Comparison of ENCODE assay signal across 2 cellular contexts in the genomic region with DNA sequence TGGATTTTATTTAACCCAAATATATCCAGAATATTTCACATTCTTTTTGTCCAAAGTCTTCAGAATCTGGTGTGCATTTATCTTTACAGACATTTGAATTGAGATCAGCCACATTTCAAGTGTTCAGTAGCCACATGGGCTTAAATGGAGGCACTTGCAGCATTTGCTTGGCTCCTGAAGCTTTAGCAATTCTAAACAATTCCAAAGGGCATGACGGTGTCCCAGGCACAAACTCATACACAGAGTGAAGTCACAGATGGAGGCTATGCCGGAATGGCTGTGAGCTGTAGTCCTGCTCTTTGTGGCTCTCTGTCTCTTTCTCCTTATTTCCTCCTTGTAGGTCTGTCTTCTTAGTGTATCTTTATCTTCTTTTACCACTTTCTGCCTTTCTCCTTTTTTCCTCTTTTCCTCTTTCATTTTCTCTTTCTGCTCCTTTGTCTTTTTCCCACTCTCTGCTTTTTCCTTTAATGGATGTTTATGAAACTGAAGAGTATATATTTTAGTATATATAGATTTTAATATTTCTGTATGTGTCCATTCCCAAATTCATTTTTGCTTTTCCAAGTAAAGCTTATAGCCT.
TF ChIP-seq lines count a peak whose summit lies in the region.

No MANE protein-coding gene starts in this region.

TF ChIP-seq in HEK293, 187 proteins besides CTCF, POLR2A, EP300 and RAD21:
- TF ChIP-seq ZNF548 (tag by site-specific recombination; IDR thresholded peaks at IDR 0.05): no peak
- no peak for TF ChIP-seq ZNF571 (tag by site-specific recombination; IDR thresholded peaks at IDR 0.05)
- no peak for TF ChIP-seq ZBTB48 (tag by site-specific recombination; IDR thresholded peaks at IDR 0.05)
- TF ChIP-seq ZNF223 (tag by site-specific recombination; IDR thresholded peaks at IDR 0.05): no peak
- TF ChIP-seq PRDM1 (tag by site-specific recombination; IDR thresholded peaks at IDR 0.05): peak; percentile 94
- no peak for TF ChIP-seq ZNF664 (tag by site-specific recombination; IDR thresholded peaks at IDR 0.05)
- no peak for TF ChIP-seq ZBTB7A (tag by site-specific recombination; IDR thresholded peaks at IDR 0.05; ENCODE audit: low read depth)
- no peak for TF ChIP-seq ZNF280D (tag by site-specific recombination; IDR thresholded peaks at IDR 0.05)
TF ChIP-seq in HEK293: peak in this region for 1.

TF ChIP-seq in HepG2, 621 proteins besides CTCF, POLR2A, EP300 and RAD21:
- TF ChIP-seq ZBTB10 (CRISPR knock-in tag; IDR thresholded peaks at IDR 0.05; ENCODE audit: borderline replicate concordance) (no peak), HNF4A (CRISPR knock-in tag; IDR thresholded peaks at IDR 0.05) (peak; percentile 33; the same call in 1 of the 2 replicates), SOX6 (IDR thresholded peaks at IDR 0.05) (no peak), SOX6 (CRISPR knock-in tag; IDR thresholded peaks at IDR 0.05) (0 out of 2 replicates have a peak, but pooled peaks have one; percentile 24), JARID2 (CRISPR knock-in tag; IDR thresholded peaks at IDR 0.05; ENCODE audit: insufficient replicate concordance) (no peak), YY1 (IDR thresholded peaks at IDR 0.05; ENCODE audit: insufficient read depth, insufficient replicate concordance, low read depth, low read length) (peak; percentile 26), ZNF138 (CRISPR knock-in tag; IDR thresholded peaks at IDR 0.05; ENCODE audit: low read depth) (no peak), MAX (IDR thresholded peaks at IDR 0.05) (0 out of 2 replicates have a peak, but pooled peaks have one; percentile 31), SOX13 (IDR thresholded peaks at IDR 0.05) (no peak), SOX13 (CRISPR knock-in tag; conservative IDR thresholded peaks at IDR 0.05 in 1 of 2, IDR thresholded peaks at IDR 0.05 in 1 of 2) (0 out of 4 replicates have a peak, but pooled peaks of 1 of the 2 experiments have one; percentile 14), TEAD3 (CRISPR knock-in tag; optimal IDR thresholded peaks at IDR 0.05; ENCODE audit: borderline replicate concordance) (no peak), ZNF552 (CRISPR knock-in tag; IDR thresholded peaks at IDR 0.05; ENCODE audit: borderline replicate concordance) (no peak), GATAD2A (CRISPR knock-in tag; IDR thresholded peaks at IDR 0.05) (peak; percentile 57; the same call in 1 of the 2 replicates), ZMYM4 (CRISPR knock-in tag; IDR thresholded peaks at IDR 0.05) (no peak), SAP130 (CRISPR knock-in tag; IDR thresholded peaks at IDR 0.05; ENCODE audit: low read depth) (peak; percentile 47; the same call in 1 of the 2 replicates), HOXA3 (CRISPR knock-in tag; IDR thresholded peaks at IDR 0.05) (peak; percentile 44; the same call in 1 of the 2 replicates), ZNF44 (CRISPR knock-in tag; IDR thresholded peaks at IDR 0.05) (no peak), MED1 (CRISPR knock-in tag; IDR thresholded peaks at IDR 0.05) (peak; percentile 36; the same call in 1 of the 2 replicates), JUN (CRISPR knock-in tag; IDR thresholded peaks at IDR 0.05) (no peak)
- TF ChIP-seq, protein P1, sequence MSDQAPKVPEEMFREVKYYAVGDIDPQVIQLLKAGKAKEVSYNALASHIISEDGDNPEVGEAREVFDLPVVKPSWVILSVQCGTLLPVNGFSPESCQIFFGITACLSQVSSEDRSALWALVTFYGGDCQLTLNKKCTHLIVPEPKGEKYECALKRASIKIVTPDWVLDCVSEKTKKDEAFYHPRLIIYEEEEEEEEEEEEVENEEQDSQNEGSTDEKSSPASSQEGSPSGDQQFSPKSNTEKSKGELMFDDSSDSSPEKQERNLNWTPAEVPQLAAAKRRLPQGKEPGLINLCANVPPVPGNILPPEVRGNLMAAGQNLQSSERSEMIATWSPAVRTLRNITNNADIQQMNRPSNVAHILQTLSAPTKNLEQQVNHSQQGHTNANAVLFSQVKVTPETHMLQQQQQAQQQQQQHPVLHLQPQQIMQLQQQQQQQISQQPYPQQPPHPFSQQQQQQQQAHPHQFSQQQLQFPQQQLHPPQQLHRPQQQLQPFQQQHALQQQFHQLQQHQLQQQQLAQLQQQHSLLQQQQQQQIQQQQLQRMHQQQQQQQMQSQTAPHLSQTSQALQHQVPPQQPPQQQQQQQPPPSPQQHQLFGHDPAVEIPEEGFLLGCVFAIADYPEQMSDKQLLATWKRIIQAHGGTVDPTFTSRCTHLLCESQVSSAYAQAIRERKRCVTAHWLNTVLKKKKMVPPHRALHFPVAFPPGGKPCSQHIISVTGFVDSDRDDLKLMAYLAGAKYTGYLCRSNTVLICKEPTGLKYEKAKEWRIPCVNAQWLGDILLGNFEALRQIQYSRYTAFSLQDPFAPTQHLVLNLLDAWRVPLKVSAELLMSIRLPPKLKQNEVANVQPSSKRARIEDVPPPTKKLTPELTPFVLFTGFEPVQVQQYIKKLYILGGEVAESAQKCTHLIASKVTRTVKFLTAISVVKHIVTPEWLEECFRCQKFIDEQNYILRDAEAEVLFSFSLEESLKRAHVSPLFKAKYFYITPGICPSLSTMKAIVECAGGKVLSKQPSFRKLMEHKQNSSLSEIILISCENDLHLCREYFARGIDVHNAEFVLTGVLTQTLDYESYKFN (CRISPR knock-in tag; conservative IDR thresholded peaks at IDR 0.05): no peak
- TF ChIP-seq, protein P2, sequence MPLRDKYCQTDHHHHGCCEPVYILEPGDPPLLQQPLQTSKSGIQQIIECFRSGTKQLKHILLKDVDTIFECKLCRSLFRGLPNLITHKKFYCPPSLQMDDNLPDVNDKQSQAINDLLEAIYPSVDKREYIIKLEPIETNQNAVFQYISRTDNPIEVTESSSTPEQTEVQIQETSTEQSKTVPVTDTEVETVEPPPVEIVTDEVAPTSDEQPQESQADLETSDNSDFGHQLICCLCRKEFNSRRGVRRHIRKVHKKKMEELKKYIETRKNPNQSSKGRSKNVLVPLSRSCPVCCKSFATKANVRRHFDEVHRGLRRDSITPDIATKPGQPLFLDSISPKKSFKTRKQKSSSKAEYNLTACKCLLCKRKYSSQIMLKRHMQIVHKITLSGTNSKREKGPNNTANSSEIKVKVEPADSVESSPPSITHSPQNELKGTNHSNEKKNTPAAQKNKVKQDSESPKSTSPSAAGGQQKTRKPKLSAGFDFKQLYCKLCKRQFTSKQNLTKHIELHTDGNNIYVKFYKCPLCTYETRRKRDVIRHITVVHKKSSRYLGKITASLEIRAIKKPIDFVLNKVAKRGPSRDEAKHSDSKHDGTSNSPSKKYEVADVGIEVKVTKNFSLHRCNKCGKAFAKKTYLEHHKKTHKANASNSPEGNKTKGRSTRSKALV (CRISPR knock-in tag; IDR thresholded peaks at IDR 0.05): no peak; the same call in 1 of the 2 replicates
